ENCODE assay signal across 8 cellular contexts in genomic region chr1:100921110-100921706, GRCh38. TPM values are rescaled to one million over a fixed set of nuclear protein-coding genes. Genes with fewer than 3 reads are reported as not detected.
A peak's percentile ranks its signal among the peaks of the same experiment; 100 is the strongest.
DNase-seq lines count a peak whose midpoint lies in the region; ATAC-seq, FAIRE-seq and TF ChIP-seq lines count a peak whose summit lies in the region.

No MANE protein-coding gene starts in this region.

- ATAC-seq in GM21786 (IDR thresholded peaks at IDR 0.05; ENCODE audit: unreplicated experiment): no peak

- H3K36me3 ChIP-seq in MM.1S (replicated peaks; ENCODE audit: insufficient read depth, low read length): no peaks in the 10 kb centered on the region
- H3K36me3 ChIP-seq in spleen: peaks cover 0 to 83% (median 26%) of the 10 kb centered on the region in 6 donors

- H3K9me3 ChIP-seq in MM.1S (replicated peaks; ENCODE audit: insufficient read depth, low read length): no peaks in the 10 kb centered on the region
- no peaks in the 10 kb centered on the region for H3K9me3 ChIP-seq in spleen

- 34 to 44% (median 40%) methylated on average over 3 of the region's 3 CpGs for WGBS in spleen, 5 donors

- H3K4me2 ChIP-seq in MM.1S (ENCODE audit: low read depth, low read length): no peak overlapping the region

- H3K27me3 Mint-ChIP-seq in activated naive CD8-positive, alpha-beta T cell: no peaks in the 10 kb centered on the region
- no peaks in the 10 kb centered on the region for H3K27me3 Mint-ChIP-seq in activated naive CD8-positive, alpha-beta T cell treated with anti-CD3 and anti-CD28 coated beads for 36 hours

- H3K4me3 ChIP-seq in MM.1S (ENCODE audit: low read length): no peak overlapping the region
- no peak overlapping the region for H3K4me3 ChIP-seq in spleen

- no peak overlapping the region for H3K4me3 Mint-ChIP-seq in activated naive CD8-positive, alpha-beta T cell
- no peak overlapping the region for H3K4me3 Mint-ChIP-seq in activated naive CD8-positive, alpha-beta T cell treated with anti-CD3 and anti-CD28 coated beads for 36 hours

- H3K4me1 Mint-ChIP-seq in activated naive CD8-positive, alpha-beta T cell (ENCODE audit: low read depth): peaks cover 28% of the 10 kb centered on the region
- H3K4me1 Mint-ChIP-seq in activated naive CD8-positive, alpha-beta T cell treated with anti-CD3 and anti-CD28 coated beads for 36 hours: peaks cover 29% of the 10 kb centered on the region

- H3K9me2 ChIP-seq in MM.1S (replicated peaks; ENCODE audit: insufficient read depth, low read length): no peaks in the 10 kb centered on the region

- H2AFZ ChIP-seq in MM.1S (ENCODE audit: low read length): no peak overlapping the region

- H3K27me3 ChIP-seq in MM.1S (replicated peaks; ENCODE audit: insufficient read depth, low read length) (no peaks in the 10 kb centered on the region), spleen (replicated peaks in 1 of 7) (no peaks in the 10 kb centered on the region)

- H3K79me2 ChIP-seq in MM.1S (ENCODE audit: low read length): no peaks in the 10 kb centered on the region

- no peak overlapping the region for H3K9ac ChIP-seq in MM.1S (ENCODE audit: low read length)

- no peak for DNase-seq in activated naive CD8-positive, alpha-beta T cell treated with anti-CD3 and anti-CD28 coated beads for 36 hours
- DNase-seq in MM.1S (peak; percentile 22), globus pallidus (ENCODE audit: low spot score) (peak; percentile 41), spleen (no peak), posterior vena cava (ENCODE audit: low spot score) (no peak)

- TF ChIP-seq CTCF in MM.1S (IDR thresholded peaks at IDR 0.05; ENCODE audit: low read length) (peak; percentile 38), spleen (IDR thresholded peaks at IDR 0.05 in 8 of 11, conservative IDR thresholded peaks at IDR 0.05 in 3 of 11) (peak; percentile 49 to 82 (median 72))

- no peaks in the 10 kb centered on the region for H3F3A ChIP-seq in MM.1S (ENCODE audit: insufficient read depth, low read length)

- H4K20me1 ChIP-seq in MM.1S (ENCODE audit: insufficient read depth, low read length): no peaks in the 10 kb centered on the region

- peaks cover 3% of the 10 kb centered on the region for H3K9me3 Mint-ChIP-seq in activated naive CD8-positive, alpha-beta T cell (ENCODE audit: low read depth)
- peaks cover 9% of the 10 kb centered on the region for H3K9me3 Mint-ChIP-seq in activated naive CD8-positive, alpha-beta T cell treated with anti-CD3 and anti-CD28 coated beads for 36 hours

- intact Hi-C loops in spleen (cut with DNase I; ENCODE audit: low total_unique reads): loop anchor here (5.0 kb wide), 2 partner anchors 371 to 436 kb away; no protein-coding TSS in a partner anchor
- intact Hi-C loops in posterior vena cava (cut with DNase I): loop anchor here in 1 of 2 donors (5.0 kb wide), 1 partner anchor 366 kb away; no protein-coding TSS in a partner anchor

- no peaks in the 10 kb centered on the region for H3K4me1 ChIP-seq in MM.1S (ENCODE audit: low read length)
- H3K4me1 ChIP-seq in spleen: peaks cover 0 to 47% (median 15%) of the 10 kb centered on the region in 6 donors

- TF ChIP-seq POLR2A in spleen (IDR thresholded peaks at IDR 0.05): no peak

- H3K27ac ChIP-seq in MM.1S (ENCODE audit: low read length): no peak overlapping the region
- no peak overlapping the region for H3K27ac ChIP-seq in spleen

- peak; percentile 87 for FAIRE-seq in TTC549 (lab: Jason Lieb, UNC)

- peaks cover 30% of the 10 kb centered on the region for H3K36me3 Mint-ChIP-seq in activated naive CD8-positive, alpha-beta T cell
- H3K36me3 Mint-ChIP-seq in activated naive CD8-positive, alpha-beta T cell treated with anti-CD3 and anti-CD28 coated beads for 36 hours: peaks cover 17% of the 10 kb centered on the region

- peak overlapping the region; percentile 59 for H3K27ac Mint-ChIP-seq in activated naive CD8-positive, alpha-beta T cell
- H3K27ac Mint-ChIP-seq in activated naive CD8-positive, alpha-beta T cell treated with anti-CD3 and anti-CD28 coated beads for 36 hours: no peak overlapping the region

RNA-seq across cellular contexts. Expression of gene SLC30A7, which starts 25.3 kb away (rescaled TPM):
- total RNA-seq in activated naive CD8-positive, alpha-beta T cell treated with anti-CD3 and anti-CD28 coated beads for 36 hours: 10 to 100 TPM; 38.9 to 40.9 TPM
- total RNA-seq in spleen: 10 to 100 TPM; 32.8 to 44.5 (median 39.1) TPM
- 1 to 10 TPM; 4.2 to 4.9 (median 4.6) TPM for polyA plus RNA-seq in spleen
- 10 to 100 TPM; 27.5 to 29.7 TPM for total RNA-seq in posterior vena cava

RNA-seq across cellular contexts. Expression of gene EXTL2, which starts 26.6 kb away (rescaled TPM):
- 10 to 100 TPM in 1 of 2 experiments, 1 to 10 TPM in 1; 10.0 to 10.8 TPM for total RNA-seq in activated naive CD8-positive, alpha-beta T cell treated with anti-CD3 and anti-CD28 coated beads for 36 hours
- total RNA-seq in spleen (10 to 100 TPM in 2 of 7 donors, 1 to 10 TPM in 5; 5.9 to 14.1 (median 8.8) TPM), posterior vena cava (10 to 100 TPM; 14.5 to 16.0 TPM)
- 1 to 10 TPM; 5.0 to 6.3 (median 5.4) TPM for polyA plus RNA-seq in spleen

Comparison
In these comparisons a context has a peak if more than half of its experiments do, and no peak if none do; other contexts are left out.
1. DNase-seq: peak in MM.1S (single experiment) and globus pallidus (single experiment); none in activated naive CD8-positive, alpha-beta T cell treated with anti-CD3 and anti-CD28 coated beads for 36 hours (single experiment), spleen (single experiment) and posterior vena cava (single experiment).